ENCODE assay signal across 9 cellular contexts in the genomic region with DNA sequence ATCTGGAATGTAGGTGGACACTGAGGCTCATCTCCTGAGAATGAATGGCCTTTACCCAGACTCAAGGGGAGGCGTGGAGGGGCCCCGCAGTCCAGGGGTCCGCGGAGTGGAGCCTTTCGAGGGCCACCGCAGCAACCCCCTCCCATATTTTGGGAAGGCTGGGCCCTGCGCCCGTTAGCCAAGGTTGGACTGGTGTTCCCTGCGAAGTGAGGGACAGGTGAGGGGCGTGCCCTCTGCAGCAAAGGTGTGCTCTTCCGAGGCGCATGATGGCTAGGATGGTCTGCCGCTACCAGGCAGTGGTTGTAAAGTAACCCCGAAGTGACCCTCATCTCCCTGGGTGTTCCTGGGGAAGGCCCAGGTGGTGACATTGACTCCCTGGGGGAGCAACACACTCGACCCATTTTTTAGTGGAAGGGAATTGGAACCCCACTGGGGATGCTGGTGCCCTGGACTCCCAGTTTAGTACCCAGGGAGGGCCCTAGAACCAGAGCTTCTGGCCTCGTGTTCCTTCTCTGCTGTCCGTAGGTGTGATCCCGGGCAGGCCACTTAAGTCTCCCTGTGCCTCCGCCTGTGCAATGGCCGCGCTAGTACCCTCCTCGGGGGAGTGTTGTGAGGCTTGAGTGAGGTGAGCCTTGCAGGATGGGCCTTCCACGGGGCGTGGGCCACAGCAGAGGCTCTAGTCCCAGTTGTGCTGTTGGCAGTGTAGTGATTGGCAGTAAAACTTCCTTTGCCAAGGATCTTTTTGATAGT. TPM values are rescaled to one million over a fixed set of nuclear protein-coding genes. Genes with fewer than 3 reads are reported as not detected.
DNase-seq lines count a peak whose midpoint lies in the region; ATAC-seq and TF ChIP-seq lines count a peak whose summit lies in the region.
"Had no signal": no experiment of that assay in that cellular context is flagged by ENCODE, and none has a peak within 500 bp of the region (broad histone marks: within the 10 kb centered on the region; RNA-seq: fewer than 3 reads in every experiment).

No MANE protein-coding gene starts in this region.

- 24 to 40% methylated on average over 9 to 24 of the region's 24 CpGs for WGBS in body of pancreas, 2 donors
- WGBS in thymus = 86% methylated on average over 24 of the region's 24 CpGs

- no peak overlapping the region for H3K27ac Mint-ChIP-seq in activated CD4-positive, alpha-beta T cell treated with anti-CD3 and anti-CD28 coated beads, Interleukin-2, amount 10 ng/mL, durations not matched to agents 7 days and 5 days

- H3K27me3 ChIP-seq in body of pancreas = no peaks in the 10 kb centered on the region
- no peaks in the 10 kb centered on the region for H3K27me3 ChIP-seq in lower lobe of right lung (ENCODE audit: low read depth)
- H3K27me3 ChIP-seq in thymus (ENCODE audit: control insufficient read depth, insufficient read depth) = no peaks in the 10 kb centered on the region

- no peak for DNase-seq in activated CD4-positive, alpha-beta T cell treated with anti-CD3 and anti-CD28 coated beads, Interleukin-2, amount 10 ng/mL, durations not matched to agents 7 days and 5 days
- DNase-seq in activated CD4-positive, alpha-beta T cell treated with anti-CD3 and anti-CD28 coated beads for 1 hour = no peak
- DNase-seq in body of pancreas (no peak), lower lobe of right lung (no peak), NCI-H1436 (lab: John Stamatoyannopoulos, UW) (no peak)

- H3K36me3 Mint-ChIP-seq in activated CD4-positive, alpha-beta T cell treated with anti-CD3 and anti-CD28 coated beads, Interleukin-2, amount 10 ng/mL, durations not matched to agents 7 days and 5 days (ENCODE audit: low read depth) = peaks cover 2% of the 10 kb centered on the region

- no peaks in the 10 kb centered on the region for H3K36me3 ChIP-seq in body of pancreas (replicated peaks in 1 of 2; ENCODE audit: insufficient read depth in 1 of 2, low read depth in 2 of 2)
- H3K36me3 ChIP-seq in lower lobe of right lung = no peaks in the 10 kb centered on the region
- no peaks in the 10 kb centered on the region for H3K36me3 ChIP-seq in thymus (ENCODE audit: control insufficient read depth, insufficient read depth)

- no peaks in the 10 kb centered on the region for H3K9me3 Mint-ChIP-seq in activated CD4-positive, alpha-beta T cell treated with anti-CD3 and anti-CD28 coated beads, Interleukin-2, amount 10 ng/mL, durations not matched to agents 7 days and 5 days

- H3K9me3 ChIP-seq in body of pancreas = no peaks in the 10 kb centered on the region
- no peaks in the 10 kb centered on the region for H3K9me3 ChIP-seq in lower lobe of right lung
- H3K9me3 ChIP-seq in thymus (ENCODE audit: control insufficient read depth) = no peaks in the 10 kb centered on the region

- H3K4me1 ChIP-seq in body of pancreas (peaks cover 16% of the 10 kb centered on the region), lower lobe of right lung (peaks cover 15% of the 10 kb centered on the region), thymus (ENCODE audit: control insufficient read depth, insufficient read depth, low read length) (peaks cover 2% of the 10 kb centered on the region)

- peaks cover 12% of the 10 kb centered on the region for H3K4me1 Mint-ChIP-seq in activated CD4-positive, alpha-beta T cell treated with anti-CD3 and anti-CD28 coated beads, Interleukin-2, amount 10 ng/mL, durations not matched to agents 7 days and 5 days

- H3K4me3 ChIP-seq in body of pancreas (peak overlapping the region; percentile 17 to 49), lower lobe of right lung (peak overlapping the region; percentile 66), thymus (ENCODE audit: low read length) (peak overlapping the region; percentile 62)

- no peaks in the 10 kb centered on the region for H3K27me3 Mint-ChIP-seq in activated CD4-positive, alpha-beta T cell treated with anti-CD3 and anti-CD28 coated beads, Interleukin-2, amount 10 ng/mL, durations not matched to agents 7 days and 5 days

- intact Hi-C loops in body of pancreas (cut with DNase I) = loop anchor here (10.0 kb wide), 1 partner anchor 226 kb away; no protein-coding TSS in a partner anchor
- intact Hi-C loops in lower lobe of right lung (cut with DNase I) = no loop called here

- TF ChIP-seq CTCF in body of pancreas (IDR thresholded peaks at IDR 0.05) = no peak
- TF ChIP-seq CTCF in lower lobe of right lung (IDR thresholded peaks at IDR 0.05) = no peak

- H3K27ac ChIP-seq in body of pancreas (peak overlapping the region in 3 of 4 donors; percentile 31 to 53 (median 39)), lower lobe of right lung (peak overlapping the region; percentile 3), thymus (ENCODE audit: low read depth) (no peak overlapping the region)

- POLR2A ChIA-PET in activated CD4-positive, alpha-beta T cell treated with anti-CD3 and anti-CD28 coated beads, Interleukin-2, amount 10 ng/mL, durations not matched to agents 7 days and 5 days (lab: Charles Lee) = no interaction called here

- TF ChIP-seq POLR2A in body of pancreas (IDR thresholded peaks at IDR 0.05) = no peak

- ATAC-seq in body of pancreas (peak; percentile 6), lower lobe of right lung (peak; percentile 15 to 19), HG03354 (IDR thresholded peaks at IDR 0.05; ENCODE audit: poor library complexity, severe bottlenecking, unreplicated experiment) (no peak), GM19395 (IDR thresholded peaks at IDR 0.05; ENCODE audit: unreplicated experiment) (no peak)

- CTCF ChIA-PET in activated CD4-positive, alpha-beta T cell treated with anti-CD3 and anti-CD28 coated beads, Interleukin-2, amount 10 ng/mL, durations not matched to agents 7 days and 5 days (lab: Charles Lee) = interaction anchor here (0.8 to 2.2 kb wide), 3 partner anchors 32 to 367 kb away, joined by 3 to 9 read pairs (median 3); no protein-coding TSS in a partner anchor

- H3K4me3 Mint-ChIP-seq in activated CD4-positive, alpha-beta T cell treated with anti-CD3 and anti-CD28 coated beads, Interleukin-2, amount 10 ng/mL, durations not matched to agents 7 days and 5 days = peak overlapping the region; percentile 58

RNA-seq across cellular contexts. Expression of a gene that starts 0.8 kb away (rescaled TPM):
- 1 to 10 TPM; 3.4 to 4.2 TPM for total RNA-seq in activated CD4-positive, alpha-beta T cell treated with anti-CD3 and anti-CD28 coated beads, Interleukin-2, amount 10 ng/mL, durations not matched to agents 7 days and 5 days
- total RNA-seq in body of pancreas = 1 to 10 TPM in 1 of 2 donors, under 1 TPM in 1; 0.66 to 1.8 TPM
- 5.0 TPM for total RNA-seq in lower lobe of right lung
- 8.3 TPM for polyA plus RNA-seq in thymus

RNA-seq across cellular contexts. Expression of a gene that starts 57.6 kb away (rescaled TPM):
- not detected for total RNA-seq in activated CD4-positive, alpha-beta T cell treated with anti-CD3 and anti-CD28 coated beads, Interleukin-2, amount 10 ng/mL, durations not matched to agents 7 days and 5 days
- total RNA-seq in body of pancreas = not detected
- not detected for total RNA-seq in lower lobe of right lung
- polyA plus RNA-seq in thymus = 0.14 TPM
- total RNA-seq: renal cortical epithelial cell had no signal

Comparison
In these comparisons a context has a peak if more than half of its experiments do, and no peak if none do; other contexts are left out.
1. ATAC-seq: peak in body of pancreas (single experiment) and lower lobe of right lung (2 of 2); none in HG03354 (single experiment) and GM19395 (single experiment).
2. Peak in every context shown above with its lines, with median percentiles within 50 percentile points of each other: H3K4me3 ChIP-seq.